Comparison of ENCODE assay signal across 17 cellular contexts in the genomic region with DNA sequence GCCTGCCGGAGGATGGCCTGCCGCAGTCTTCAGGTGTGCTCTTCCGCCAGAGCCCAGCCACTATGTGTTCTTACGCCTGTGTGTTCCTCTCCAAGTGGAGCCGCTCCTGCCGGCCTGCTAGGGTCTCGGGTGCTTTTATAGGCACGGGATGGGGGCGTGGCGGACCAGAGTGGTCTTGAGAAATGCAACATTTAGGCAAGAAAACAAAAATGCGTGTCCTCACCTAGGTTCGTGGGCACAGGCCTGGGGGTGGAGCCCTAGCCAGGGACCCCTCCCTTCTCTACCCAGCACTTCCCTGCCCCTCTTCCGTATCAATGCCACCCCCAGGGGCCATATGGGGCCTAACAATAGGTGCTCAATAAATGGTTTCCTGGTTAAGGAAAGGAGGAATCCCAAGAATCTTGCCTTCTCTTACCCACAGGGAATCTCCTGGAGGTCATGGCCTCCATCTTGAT. TPM values are rescaled to one million over a fixed set of nuclear protein-coding genes. Genes with fewer than 3 reads are reported as not detected.
DNase-seq lines count a peak whose midpoint lies in the region; ATAC-seq, FAIRE-seq and TF ChIP-seq lines count a peak whose summit lies in the region.
"Had no signal": no experiment of that assay in that cellular context is flagged by ENCODE, and none has a peak within 500 bp of the region (broad histone marks: within the 10 kb centered on the region; RNA-seq: fewer than 3 reads in every experiment).

No MANE protein-coding gene starts in this region.

- H3K79me1 ChIP-seq in H1 (ENCODE audit: low read depth, low read length): no peaks in the 10 kb centered on the region

- H4K20me1 ChIP-seq in H1 (replicated peaks in 1 of 2; ENCODE audit: control insufficient read depth in 1 of 2, insufficient read depth in 2 of 2, low read length in 2 of 2) (peaks cover 0 to 3% of the 10 kb centered on the region in 2 experiments), neural progenitor cell (ENCODE audit: low read depth) (no peaks in the 10 kb centered on the region)

- H3K4ac ChIP-seq in H1 (replicated peaks; ENCODE audit: insufficient read length, low read depth, low read length): no peak overlapping the region

- no peaks in the 10 kb centered on the region for H3K9me3 Mint-ChIP-seq in neural progenitor cell
- H3K9me3 Mint-ChIP-seq: CD4-positive, alpha-beta memory T cell had no signal

- H3K4me1 ChIP-seq in H1 (replicated peaks in 1 of 4; ENCODE audit: control insufficient read depth in 3 of 4, insufficient read depth in 4 of 4, low read length in 3 of 4) (peaks cover 4 to 7% (median 4%) of the 10 kb centered on the region in 4 experiments; a peak in 5 of 7 replicates), iPS-18a (ENCODE audit: control insufficient read depth, low read depth, low read length) (peaks cover 7% of the 10 kb centered on the region), neural progenitor cell (peaks cover 10% of the 10 kb centered on the region), esophagus squamous epithelium (no peaks in the 10 kb centered on the region), left lung (no peaks in the 10 kb centered on the region)

- H3K23me2 ChIP-seq in H1 (ENCODE audit: low read depth, low read length): peaks cover 5% of the 10 kb centered on the region; the same call in 1 of the 2 replicates

- H2AFZ ChIP-seq in H1 (ENCODE audit: low read length): 0 out of 2 replicates have a peak overlapping the region, but pooled peaks have one; percentile 1
- peak overlapping the region; percentile 79 for H2AFZ ChIP-seq in neural progenitor cell (replicated peaks)

- H3K36me3 ChIP-seq in H7 (replicated peaks; ENCODE audit: control insufficient read depth, insufficient read depth, low read length) (no peaks in the 10 kb centered on the region), H1 (ENCODE audit: control insufficient read depth in 2 of 4, insufficient read depth in 4 of 4, low read length in 3 of 4) (no peaks in the 10 kb centered on the region), iPS-18a (ENCODE audit: control insufficient read depth, low read depth, low read length) (no peaks in the 10 kb centered on the region), neural progenitor cell (no peaks in the 10 kb centered on the region), esophagus squamous epithelium (no peaks in the 10 kb centered on the region), left lung (no peaks in the 10 kb centered on the region)

- no peaks in the 10 kb centered on the region for H3K27me3 Mint-ChIP-seq in neural progenitor cell (ENCODE audit: insufficient read depth, low read depth)
- H3K27me3 Mint-ChIP-seq: CD4-positive, alpha-beta memory T cell had no signal

- FAIRE-seq in H1 (lab: Jason Lieb, UNC): peak; percentile 19
- FAIRE-seq: A549, H54, K562, RCC 7860 had no signal

- H2BK5ac ChIP-seq in H1 (ENCODE audit: low read depth, low read length): peak overlapping the region; percentile 93

- peak overlapping the region; percentile 87; the same call in 1 of the 2 replicates for H4K8ac ChIP-seq in H1 (ENCODE audit: extremely low read depth, insufficient read depth, low read length)

- peaks cover 6% of the 10 kb centered on the region for H3F3A ChIP-seq in neural progenitor cell (ENCODE audit: low read depth)

- H3K27ac ChIP-seq in H1 (ENCODE audit: low read depth, low read length) (peak overlapping the region; percentile 60; the same call in 1 of the 2 replicates), iPS-18a (ENCODE audit: low read length) (peak overlapping the region; percentile 31), neural progenitor cell (no peak overlapping the region), esophagus squamous epithelium (no peak overlapping the region), left lung (no peak overlapping the region)
- H3K27ac ChIP-seq: A549 had no signal

- peaks cover 0 to 19% of the 10 kb centered on the region in 2 experiments; a peak in 3 of 4 replicates for H3K79me2 ChIP-seq in H1 (ENCODE audit: control insufficient read depth in 1 of 2, insufficient read depth in 2 of 2, low read length in 2 of 2)
- H3K79me2 ChIP-seq in neural progenitor cell (ENCODE audit: low read depth): no peaks in the 10 kb centered on the region

- DNase-seq in H7: peak; percentile 78
- DNase-seq in H1 (ENCODE audit: low read depth in 1 of 2, low spot score in 2 of 2): peak; percentile 77 to 89
- DNase-seq in neural progenitor cell (ENCODE audit: low spot score): peak; percentile 33
- no peak for DNase-seq in SKM-1 treated with dmso at 0.1 percent for 144 hours (lab: John Stamatoyannopoulos, UW; ENCODE audit: unreplicated experiment)
- no peak for DNase-seq in esophagus squamous epithelium (lab: John Stamatoyannopoulos, UW)
- DNase-seq in left lung: no peak
- DNase-seq in activated CD8-positive, alpha-beta memory T cell treated with anti-CD3 and anti-CD28 coated beads, Interleukin-2, amount 50 U/mL, for 48 hours: no peak
- DNase-seq: Calu3; CD4-positive, alpha-beta memory T cell; NCI-H1105 treated with DMSO at 0.1 percent for 48 hours; NCI-H1694 treated with DMSO at 0.1 percent for 48 hours had no signal

- no peak for ATAC-seq in left lung
- ATAC-seq: A549, K562, Right ventricle myocardium inferior had no signal

- H2AK5ac ChIP-seq in H1 (ENCODE audit: low read depth, low read length): no peak overlapping the region

- H3K4me3 ChIP-seq in H7 (ENCODE audit: insufficient read depth, low read depth, low read length) (peak overlapping the region; percentile 30; the same call in 1 of the 2 replicates), H1 (ENCODE audit: extremely low read depth in 1 of 4, insufficient read depth in 2 of 4, low read depth in 3 of 4, low read length in 4 of 4) (peak overlapping the region; percentile 28 to 58 (median 36); a peak in 6 of 8 replicates), iPS-18a (ENCODE audit: low read length) (peak overlapping the region; percentile 46), neural progenitor cell (no peak overlapping the region), esophagus squamous epithelium (no peak overlapping the region), left lung (no peak overlapping the region)
- H3K4me3 ChIP-seq: A549, K562 had no signal

- peak overlapping the region; percentile 58 to 79 for H3K4me2 ChIP-seq in H1 (ENCODE audit: insufficient read depth in 1 of 2, low read depth in 2 of 2, low read length in 2 of 2)
- H3K4me2 ChIP-seq in neural progenitor cell: peak overlapping the region; percentile 35
- H3K4me2 ChIP-seq: A549 had no signal

- H4K91ac ChIP-seq in H1 (replicated peaks; ENCODE audit: insufficient read length, low read length): peak overlapping the region; percentile 90

- WGBS in H1 (ENCODE audit: extremely low coverage in 1 of 2, insufficient coverage in 1 of 2, insufficient read length in 1 of 2, insufficient replicate concordance in 2 of 2, low coverage in 1 of 2, low lambda C conversion rate in 2 of 2, missing lambda C conversion rate in 1 of 2), 2 experiments: 38% methylated on average over 11 of the region's 13 CpGs; no CpG with 5 or more reads in 1 of the 2 experiments
- 81 to 100% methylated on average over 1 to 2 of the region's 13 CpGs for WGBS in esophagus squamous epithelium, 2 donors

- peak overlapping the region; percentile 94 for H4K5ac ChIP-seq in H1 (ENCODE audit: insufficient read length, low read depth, low read length)

- intact Hi-C loops in esophagus squamous epithelium (cut with DNase I) (no loop called here), left lung (cut with DNase I) (no loop called here)

- peak overlapping the region in 2 of 4 experiments; percentile 22 to 34; a peak in 2 of 7 replicates for H3K9ac ChIP-seq in H1 (replicated peaks in 1 of 4; ENCODE audit: extremely low read depth in 1 of 4, low read depth in 3 of 4, low read length in 3 of 4)
- no peak overlapping the region for H3K9ac ChIP-seq in iPS-18a (ENCODE audit: low read length)
- H3K9ac ChIP-seq in neural progenitor cell: no peak overlapping the region

- H3K9me3 ChIP-seq in H1 (ENCODE audit: insufficient read depth in 2 of 2, low read depth in 1 of 2, low read length in 1 of 2): no peaks in the 10 kb centered on the region
- H3K9me3 ChIP-seq in iPS-18a (ENCODE audit: control insufficient read depth, low read depth, low read length): no peaks in the 10 kb centered on the region
- H3K9me3 ChIP-seq in neural progenitor cell (ENCODE audit: low read depth): no peaks in the 10 kb centered on the region
- H3K9me3 ChIP-seq in esophagus squamous epithelium: no peaks in the 10 kb centered on the region
- H3K9me3 ChIP-seq in left lung: no peaks in the 10 kb centered on the region
- H3K9me3 ChIP-seq: A549 had no signal

- H3K36me3 Mint-ChIP-seq in neural progenitor cell: no peaks in the 10 kb centered on the region
- H3K36me3 Mint-ChIP-seq: CD4-positive, alpha-beta memory T cell had no signal

- no peak overlapping the region for H2BK120ac ChIP-seq in H1 (replicated peaks; ENCODE audit: low read depth, low read length)

- no peak overlapping the region for H3K27ac Mint-ChIP-seq in neural progenitor cell
- H3K27ac Mint-ChIP-seq: CD4-positive, alpha-beta memory T cell had no signal

- H3K27me3 ChIP-seq in H7 (ENCODE audit: control insufficient read depth, insufficient read depth, low read length) (no peaks in the 10 kb centered on the region), H1 (replicated peaks in 1 of 4; ENCODE audit: control insufficient read depth in 3 of 4, extremely low read depth in 1 of 4, insufficient read depth in 3 of 4, low read length in 3 of 4) (no peaks in the 10 kb centered on the region), iPS-18a (ENCODE audit: control insufficient read depth, insufficient read depth, low read length) (no peaks in the 10 kb centered on the region), neural progenitor cell (no peaks in the 10 kb centered on the region), esophagus squamous epithelium (no peaks in the 10 kb centered on the region), left lung (no peaks in the 10 kb centered on the region)

- H2BK20ac ChIP-seq in H1 (ENCODE audit: low read length): no peak overlapping the region

- no peak for TF ChIP-seq RAD21 in H1 (IDR thresholded peaks at IDR 0.05 in 1 of 2, conservative IDR thresholded peaks at IDR 0.05 in 1 of 2; ENCODE audit: low read depth in 2 of 2, low read length in 2 of 2)

- CTCF ChIA-PET in H1 (lab: Charles Lee; ENCODE audit: partially characterized antibody): interaction anchor here (0.6 kb wide), 1 partner anchor 37 kb away, joined by 4 read pairs; no protein-coding TSS in a partner anchor

- no peak overlapping the region for H3K4me3 Mint-ChIP-seq in neural progenitor cell
- H3K4me3 Mint-ChIP-seq: CD4-positive, alpha-beta memory T cell had no signal

- peak; percentile 94 to 97 for TF ChIP-seq POLR2A in H1 (IDR thresholded peaks at IDR 0.05; ENCODE audit: control extremely low read depth in 1 of 2, low read depth in 2 of 2, low read length in 2 of 2)
- no peak for TF ChIP-seq POLR2A in esophagus squamous epithelium (IDR thresholded peaks at IDR 0.05)

- POLR2A ChIA-PET in H1 (lab: Charles Lee; ENCODE audit: partially characterized antibody): interaction anchor here (0.6 to 3.6 kb wide), 13 partner anchors 9 to 105 kb away, joined by 3 to 28 read pairs (median 5); a partner anchor contains a TSS

- H2BK12ac ChIP-seq in H1 (ENCODE audit: low read depth, low read length): peak overlapping the region; percentile 10; the same call in 1 of the 2 replicates

- peak in 1 of 2 experiments; percentile 76; a peak in 1 of 3 replicates for TF ChIP-seq EP300 in H1 (IDR thresholded peaks at IDR 0.05; ENCODE audit: borderline replicate concordance in 1 of 2, low read depth in 2 of 2, low read length in 2 of 2)

- H3K4me1 Mint-ChIP-seq in neural progenitor cell: no peaks in the 10 kb centered on the region

- H3K56ac ChIP-seq in H1 (replicated peaks; ENCODE audit: insufficient read length, low read depth, low read length): no peak overlapping the region

- no peak overlapping the region for H2BK15ac ChIP-seq in H1 (ENCODE audit: low read length)

- TF ChIP-seq CTCF in H1 (IDR thresholded peaks at IDR 0.05; ENCODE audit: control extremely low read depth in 1 of 3, insufficient read depth in 1 of 3, low read depth in 1 of 3, low read length in 3 of 3) (no peak), neural progenitor cell (IDR thresholded peaks at IDR 0.05) (no peak), esophagus squamous epithelium (IDR thresholded peaks at IDR 0.05) (no peak), left lung (IDR thresholded peaks at IDR 0.05) (no peak)

- no peak overlapping the region for H3K23ac ChIP-seq in H1 (ENCODE audit: insufficient read length)

- H3K14ac ChIP-seq in H1 (ENCODE audit: insufficient read length): no peak overlapping the region

- H3K18ac ChIP-seq in H1 (ENCODE audit: extremely low read depth, low read length): peak overlapping the region; percentile 25; the same call in 1 of the 2 replicates

RNA-seq across cellular contexts. Expression of a gene that starts 34.4 kb away (rescaled TPM):
- 47.3 and 64.3 TPM in 2 replicates for total RNA-seq in H7 (2014; rRNA removed; shearing (Covaris generic))
- total RNA-seq in H1 (2021; fragmentation: NEBNext Ultra II Directional; extraction: Animal tissue kit (Norgen Biotek cat#: 25700)): 77.2 and 83.2 TPM in 2 replicates
- 32.5 and 54.6 TPM in 2 replicates for polyA plus RNA-seq in H1 (2011; rRNA removed)
- 44.3 TPM for polyA plus RNA-seq in H1 (2011; cell fraction: cytosol; rRNA removed)
- polyA plus RNA-seq in H1 (2011; cell fraction: nucleus; rRNA removed): 54.2 TPM
- 48.4 to 60.5 TPM (median 54.0 TPM) in 4 replicates for polyA plus RNA-seq in H1 (2012, experiment 1 of 2)
- polyA plus RNA-seq in H1 (2012, experiment 2 of 2): 4.0 TPM
- 27.2 TPM for polyA plus RNA-seq in H1 (2013, experiment 1 of 2)
- 22.2 TPM for polyA plus RNA-seq in H1 (2013, experiment 2 of 2)
- 249 and 294 TPM in 2 replicates for polyA minus RNA-seq in H1 (2011; rRNA and poly(A)+ RNA removed)
- 80.2 TPM for polyA minus RNA-seq in H1 (2011; cell fraction: cytosol; rRNA and poly(A)+ RNA removed)
- polyA minus RNA-seq in H1 (2011; cell fraction: nucleus; rRNA and poly(A)+ RNA removed): 387 TPM
- 94.3 and 111 TPM in 2 replicates for total RNA-seq in neural progenitor cell (ENCODE audit: low replicate concordance)
- 10 to 100 TPM; 54.7 to 91.8 (median 66.2) TPM for total RNA-seq in esophagus squamous epithelium
- 10 to 100 TPM; 46.1 to 46.3 TPM for total RNA-seq in left lung

RNA-seq across cellular contexts. Expression of a gene that starts 50.0 kb away (rescaled TPM):
- total RNA-seq in H7 (2014; rRNA removed; shearing (Covaris generic)): 2,159 and 2,810 TPM in 2 replicates
- 2,726 and 2,822 TPM in 2 replicates for total RNA-seq in H1 (2021; fragmentation: NEBNext Ultra II Directional; extraction: Animal tissue kit (Norgen Biotek cat#: 25700))
- polyA plus RNA-seq in H1 (2011; rRNA removed): 1,045 and 2,162 TPM in 2 replicates
- polyA plus RNA-seq in H1 (2011; cell fraction: cytosol; rRNA removed): 3,009 TPM
- 715 TPM for polyA plus RNA-seq in H1 (2011; cell fraction: nucleus; rRNA removed)
- 2,130 to 2,833 TPM (median 2,413 TPM) in 4 replicates for polyA plus RNA-seq in H1 (2012, experiment 1 of 2)
- 1,665 TPM for polyA plus RNA-seq in H1 (2012, experiment 2 of 2)
- polyA plus RNA-seq in H1 (2013, experiment 1 of 2): 4,908 TPM
- 4,894 TPM for polyA plus RNA-seq in H1 (2013, experiment 2 of 2)
- 503 and 871 TPM in 2 replicates for polyA minus RNA-seq in H1 (2011; rRNA and poly(A)+ RNA removed)
- polyA minus RNA-seq in H1 (2011; cell fraction: cytosol; rRNA and poly(A)+ RNA removed): 605 TPM
- 391 TPM for polyA minus RNA-seq in H1 (2011; cell fraction: nucleus; rRNA and poly(A)+ RNA removed)
- total RNA-seq in neural progenitor cell (ENCODE audit: low replicate concordance) (6,330 and 9,356 TPM in 2 replicates), esophagus squamous epithelium (1,000 to 10,000 TPM; 1,844 to 5,619 (median 2,960) TPM), left lung (1,000 to 10,000 TPM; 1,429 to 1,548 TPM)

Comparison
In these comparisons a context has a peak if more than half of its experiments do, and no peak if none do; other contexts are left out.
1. DNase-seq: peak in H7 (single experiment), H1 (2 of 2) and neural progenitor cell (single experiment); none in SKM-1 treated with dmso at 0.1 percent for 144 hours (single experiment), esophagus squamous epithelium (single experiment), left lung (0 of 2) and activated CD8-positive, alpha-beta memory T cell treated with anti-CD3 and anti-CD28 coated beads, Interleukin-2, amount 50 U/mL, for 48 hours (single experiment).
2. H3K4me3 ChIP-seq: peak in H7 (single experiment), H1 (4 of 4) and iPS-18a (single experiment); none in neural progenitor cell (single experiment), esophagus squamous epithelium (0 of 4) and left lung (0 of 2).
3. H3K27ac ChIP-seq: peak in H1 (single experiment) and iPS-18a (single experiment); none in neural progenitor cell (single experiment), esophagus squamous epithelium (0 of 4) and left lung (0 of 2).
4. POLR2A ChIP-seq: peak in H1 (2 of 2); none in esophagus squamous epithelium (0 of 4).